Comparison of ENCODE assay signal across 11 cellular contexts in the genomic region with DNA sequence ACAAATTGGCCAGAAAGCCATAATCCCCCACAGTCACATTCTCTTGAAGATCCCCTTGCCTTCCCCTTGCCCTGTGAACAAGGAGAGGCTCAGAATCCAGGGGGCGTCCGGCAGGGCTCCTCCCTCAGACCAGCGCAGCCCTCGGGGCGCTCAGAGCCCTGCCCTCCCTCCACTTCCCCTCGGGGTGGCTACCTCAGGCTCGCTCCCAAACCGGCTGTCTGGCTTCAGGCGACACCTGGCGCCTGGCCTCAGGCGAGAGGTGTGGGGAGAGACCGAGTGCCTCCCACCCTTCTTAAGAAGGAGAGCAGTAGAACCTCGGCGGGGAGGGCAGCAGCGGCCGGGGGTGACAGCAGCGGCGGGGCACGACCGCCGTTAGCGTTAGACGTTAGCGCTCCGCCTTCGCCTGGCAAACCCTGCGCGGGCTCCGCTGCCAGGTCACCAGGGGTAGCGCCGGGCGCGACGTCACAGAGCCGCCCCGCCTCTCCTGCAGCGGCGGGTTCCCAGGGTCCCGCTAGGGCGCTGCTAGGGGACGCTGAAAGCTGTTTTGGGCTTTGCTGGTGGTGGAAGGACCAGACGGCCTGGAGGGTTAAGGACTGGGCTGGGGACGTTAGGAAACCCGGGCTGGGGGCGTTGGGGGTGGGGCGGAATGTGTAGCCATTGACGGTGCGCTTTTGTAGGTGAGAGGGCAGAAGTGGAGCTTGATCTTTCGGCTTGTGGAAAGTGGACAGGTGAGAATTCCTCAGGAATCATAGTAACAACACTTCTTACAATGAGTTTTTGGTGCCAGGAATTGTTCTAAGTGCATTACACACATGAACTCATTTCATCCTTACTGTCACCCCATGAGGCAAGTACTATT. TPM values are rescaled to one million over a fixed set of nuclear protein-coding genes. Genes with fewer than 3 reads are reported as not detected.
A peak's percentile ranks its signal among the peaks of the same experiment; 100 is the strongest.
DNase-seq lines count a peak whose midpoint lies in the region; ATAC-seq, FAIRE-seq and TF ChIP-seq lines count a peak whose summit lies in the region.
"Not testable (repeated sequence)": the region's sequence is repeated elsewhere in the genome, so short reads cannot be mapped to it uniquely, and the experiment has no call there.
"Had no signal": no experiment of that assay in that cellular context is flagged by ENCODE, and none has a peak within 500 bp of the region (broad histone marks: within the 10 kb centered on the region; RNA-seq: fewer than 3 reads in every experiment).

A gene (minus strand): TSS at position 395 of the 859 bp plus-strand sequence. CDS start 11,643 bp downstream, outside the sequence.

- H3K4me3 ChIP-seq in KMS-11 (IDR thresholded peaks at IDR 0.05; ENCODE audit: insufficient read depth, low read depth, low read length); astrocyte (ENCODE audit: insufficient read depth, low read depth, low read length); lower lobe of right lung; parathyroid adenoma (ENCODE audit: low read depth, low read length); aorta (ENCODE audit: low read length in 2 of 2): not testable (repeated sequence)
- peak within 1 kb of the TSS in 1 of 2 donors; percentile 27 for H3K4me3 ChIP-seq in gastroesophageal sphincter

- intact Hi-C loops in lower lobe of right lung (cut with DNase I); aorta (cut with DNase I): not testable (repeated sequence)

- not testable (repeated sequence) for H3K4me1 Mint-ChIP-seq in activated CD4-positive, alpha-beta T cell treated with anti-CD3 and anti-CD28 coated beads, Interleukin-2, amount 10 ng/mL, durations not matched to agents 7 days and 5 days; astrocyte (ENCODE audit: low read depth, unreplicated experiment)

- H3K27ac ChIP-seq in KMS-11; astrocyte (ENCODE audit: low read depth, low read length); gastroesophageal sphincter; lower lobe of right lung; parathyroid adenoma; aorta (ENCODE audit: low read depth in 1 of 2, low read length in 2 of 2): not testable (repeated sequence)

- peak within 1 kb of the TSS; percentile 52; the same call in 1 of the 2 replicates for H2AFZ ChIP-seq in KMS-11 (ENCODE audit: low read depth)
- not testable (repeated sequence) for H2AFZ ChIP-seq in astrocyte (ENCODE audit: low read depth, low read length)
- H2AFZ ChIP-seq in parathyroid adenoma: peak within 1 kb of the TSS; percentile 56

- WGBS in gastroesophageal sphincter (ENCODE audit: low coverage in 1 of 2), 2 donors: 30% methylated on average over 2 of the region's 49 CpGs; no CpG with 5 or more reads in 1 of the 2 donors
- 4 to 7% methylated on average over 3 to 6 of the region's 49 CpGs for WGBS in aorta, 2 donors

- H3K79me2 ChIP-seq in KMS-11 (ENCODE audit: insufficient read depth, low read depth); astrocyte (ENCODE audit: insufficient read depth, low read length); parathyroid adenoma: not testable (repeated sequence)

- POLR2A ChIA-PET in activated CD4-positive, alpha-beta T cell treated with anti-CD3 and anti-CD28 coated beads, Interleukin-2, amount 10 ng/mL, durations not matched to agents 7 days and 5 days (lab: Charles Lee): not testable (repeated sequence)

- CTCF ChIA-PET in activated CD4-positive, alpha-beta T cell treated with anti-CD3 and anti-CD28 coated beads, Interleukin-2, amount 10 ng/mL, durations not matched to agents 7 days and 5 days (lab: Charles Lee): not testable (repeated sequence)

- H3K27me3 Mint-ChIP-seq in activated CD4-positive, alpha-beta T cell treated with anti-CD3 and anti-CD28 coated beads, Interleukin-2, amount 10 ng/mL, durations not matched to agents 7 days and 5 days: peaks cover 40% of the 10 kb centered on the region
- peaks cover 38% of the 10 kb centered on the region for H3K27me3 Mint-ChIP-seq in astrocyte (ENCODE audit: low read depth, unreplicated experiment)

- DNase-seq in GM12891 (ENCODE audit: insufficient read length, low spot score); activated CD4-positive, alpha-beta T cell treated with anti-CD3 and anti-CD28 coated beads, Interleukin-2, amount 10 ng/mL, durations not matched to agents 7 days and 5 days; astrocyte (ENCODE audit: low read depth); lower lobe of right lung; aorta: not testable (repeated sequence)

- H3K9ac ChIP-seq in KMS-11; astrocyte (ENCODE audit: low read length); parathyroid adenoma: not testable (repeated sequence)

- not testable (repeated sequence) for TF ChIP-seq CTCF in KMS-11 (conservative IDR thresholded peaks at IDR 0.05; ENCODE audit: low read depth, low read length); astrocyte (IDR thresholded peaks at IDR 0.05; ENCODE audit: insufficient read depth, low read depth, low read length); gastroesophageal sphincter (IDR thresholded peaks at IDR 0.05); lower lobe of right lung (IDR thresholded peaks at IDR 0.05); parathyroid adenoma (IDR thresholded peaks at IDR 0.05)

- TF ChIP-seq POLR2A in GM12891 (IDR thresholded peaks at IDR 0.05; ENCODE audit: low read depth, low read length); gastroesophageal sphincter (IDR thresholded peaks at IDR 0.05): not testable (repeated sequence)

- H3K9me3 Mint-ChIP-seq in activated CD4-positive, alpha-beta T cell treated with anti-CD3 and anti-CD28 coated beads, Interleukin-2, amount 10 ng/mL, durations not matched to agents 7 days and 5 days; astrocyte (ENCODE audit: unreplicated experiment): not testable (repeated sequence)

- H3K36me3 Mint-ChIP-seq in activated CD4-positive, alpha-beta T cell treated with anti-CD3 and anti-CD28 coated beads, Interleukin-2, amount 10 ng/mL, durations not matched to agents 7 days and 5 days (ENCODE audit: low read depth); astrocyte (ENCODE audit: low read depth, unreplicated experiment): not testable (repeated sequence)

- ATAC-seq in gastroesophageal sphincter: peak; percentile 85
- peak; percentile 92 to 96 for ATAC-seq in lower lobe of right lung
- ATAC-seq in aorta (ENCODE audit: low FRiP score): peak; percentile 84

- not testable (repeated sequence) for H3K27me3 ChIP-seq in KMS-11 (ENCODE audit: insufficient read depth, low read depth); gastroesophageal sphincter; lower lobe of right lung (ENCODE audit: low read depth); parathyroid adenoma (ENCODE audit: control insufficient read depth, insufficient read depth, low read length); aorta (ENCODE audit: control insufficient read depth in 1 of 2, insufficient read depth in 2 of 2, low read length in 1 of 2)
- peaks cover 48% of the 10 kb centered on the region for H3K27me3 ChIP-seq in astrocyte (ENCODE audit: insufficient read depth, low read length)

- H3K4me2 ChIP-seq in KMS-11; astrocyte (ENCODE audit: low read length); parathyroid adenoma (ENCODE audit: low read length): not testable (repeated sequence)

- H3K36me3 ChIP-seq in KMS-11 (ENCODE audit: insufficient read depth); astrocyte (ENCODE audit: insufficient read depth, low read length); gastroesophageal sphincter; lower lobe of right lung; parathyroid adenoma (ENCODE audit: control insufficient read depth, insufficient read depth, low read length); aorta (ENCODE audit: control insufficient read depth in 1 of 2, insufficient read depth in 2 of 2, low read length in 1 of 2): not testable (repeated sequence)

- not testable (repeated sequence) for H4K20me1 ChIP-seq in KMS-11 (ENCODE audit: insufficient read depth); astrocyte (ENCODE audit: insufficient read depth, low read length)

- H3K27ac Mint-ChIP-seq in activated CD4-positive, alpha-beta T cell treated with anti-CD3 and anti-CD28 coated beads, Interleukin-2, amount 10 ng/mL, durations not matched to agents 7 days and 5 days; astrocyte (ENCODE audit: unreplicated experiment): not testable (repeated sequence)

- peak; percentile 89 for FAIRE-seq in GM12891 (lab: Jason Lieb, UNC)
- FAIRE-seq in astrocyte (lab: Jason Lieb, UNC): peak; percentile 74

- H3K4me1 ChIP-seq in KMS-11 (ENCODE audit: low read depth, poor library complexity, severe bottlenecking); astrocyte (ENCODE audit: insufficient read depth, low read length); gastroesophageal sphincter; lower lobe of right lung; parathyroid adenoma; aorta (ENCODE audit: control insufficient read depth in 1 of 2, insufficient read depth in 2 of 2, low read length in 2 of 2): not testable (repeated sequence)

- H3K4me3 Mint-ChIP-seq in activated CD4-positive, alpha-beta T cell treated with anti-CD3 and anti-CD28 coated beads, Interleukin-2, amount 10 ng/mL, durations not matched to agents 7 days and 5 days: peak within 1 kb of the TSS; percentile 46
- H3K4me3 Mint-ChIP-seq in astrocyte (ENCODE audit: unreplicated experiment): peak within 1 kb of the TSS; percentile 74

- not testable (repeated sequence) for H3K9me3 ChIP-seq in astrocyte (ENCODE audit: insufficient read depth, low read depth, low read length); gastroesophageal sphincter; lower lobe of right lung; parathyroid adenoma (ENCODE audit: control insufficient read depth, low read length); aorta (ENCODE audit: control insufficient read depth, low read length)

- not testable (repeated sequence) for TF ChIP-seq EP300 in gastroesophageal sphincter (IDR thresholded peaks at IDR 0.05)

RNA-seq across cellular contexts. Expression of the gene that starts here (rescaled TPM):
- not detected for polyA plus RNA-seq in GM12891 (2012; ENCODE audit: low read depth, missing spikeins)
- not detected for total RNA-seq in activated CD4-positive, alpha-beta T cell treated with anti-CD3 and anti-CD28 coated beads, Interleukin-2, amount 10 ng/mL, durations not matched to agents 7 days and 5 days
- not detected in 2 replicates for total RNA-seq in astrocyte
- total RNA-seq in gastroesophageal sphincter: under 1 TPM in 1 of 4 donors, not detected in 3; 0.93 TPM
- total RNA-seq in lower lobe of right lung: not detected
- not detected for total RNA-seq in aorta
- polyA plus RNA-seq in aorta: not detected
- total RNA-seq: dermis blood vessel endothelial cell, esophagus muscularis mucosa, GM23248 had no signal
- polyA plus RNA-seq: GM23248 had no signal

Comparison
In these comparisons a context has a peak if more than half of its experiments do, and no peak if none do; other contexts are left out.
1. Peak in ATAC-seq in gastroesophageal sphincter; RNA of the gene not detected or under 1 TPM.
2. Peak in ATAC-seq in lower lobe of right lung; RNA of the gene not detected or under 1 TPM.
3. Peak in ATAC-seq in aorta; RNA of the gene not detected or under 1 TPM.